ENCODE assay signal across 2 cellular contexts in genomic region chr3:83863380-83863779, GRCh38.
TF ChIP-seq lines count a peak whose summit lies in the region.

No MANE protein-coding gene starts in this region.

TF ChIP-seq in GM23338, 12 proteins besides CTCF, POLR2A, EP300 and RAD21 (continued from another document):
- TF ChIP-seq REST (IDR thresholded peaks at IDR 0.05; ENCODE audit: unreplicated experiment) (no peak), ZNF331 (CRISPR knock-in tag; IDR thresholded peaks at IDR 0.05; ENCODE audit: low read depth) (no peak), EZH2 (IDR thresholded peaks at IDR 0.05; ENCODE audit: low read depth, unreplicated experiment) (no peak)

TF ChIP-seq in GM12878, 131 proteins besides CTCF, POLR2A, EP300 and RAD21 (continued from another document):
- TF ChIP-seq ZBTB11 (CRISPR knock-in tag; IDR thresholded peaks at IDR 0.05) (no peak), HCFC1 (IDR thresholded peaks at IDR 0.05; ENCODE audit: low read length) (no peak), CREM (IDR thresholded peaks at IDR 0.05; ENCODE audit: low read depth) (no peak), NR2C1 (IDR thresholded peaks at IDR 0.05) (no peak), ATF7 (IDR thresholded peaks at IDR 0.05; ENCODE audit: low read depth) (no peak), ZNF622 (IDR thresholded peaks at IDR 0.05) (no peak), NR2C2 (IDR thresholded peaks at IDR 0.05; ENCODE audit: borderline replicate concordance, control insufficient read depth, insufficient read length, low read depth) (no peak), CBX5 (IDR thresholded peaks at IDR 0.05; ENCODE audit: low read depth) (no peak), MAX (IDR thresholded peaks at IDR 0.05; ENCODE audit: low read depth, low read length) (no peak), RFX5 (IDR thresholded peaks at IDR 0.05; ENCODE audit: low read depth, low read length) (no peak), ZBTB4 (CRISPR knock-in tag; IDR thresholded peaks at IDR 0.05) (no peak)
- TF ChIP-seq, protein P1, sequence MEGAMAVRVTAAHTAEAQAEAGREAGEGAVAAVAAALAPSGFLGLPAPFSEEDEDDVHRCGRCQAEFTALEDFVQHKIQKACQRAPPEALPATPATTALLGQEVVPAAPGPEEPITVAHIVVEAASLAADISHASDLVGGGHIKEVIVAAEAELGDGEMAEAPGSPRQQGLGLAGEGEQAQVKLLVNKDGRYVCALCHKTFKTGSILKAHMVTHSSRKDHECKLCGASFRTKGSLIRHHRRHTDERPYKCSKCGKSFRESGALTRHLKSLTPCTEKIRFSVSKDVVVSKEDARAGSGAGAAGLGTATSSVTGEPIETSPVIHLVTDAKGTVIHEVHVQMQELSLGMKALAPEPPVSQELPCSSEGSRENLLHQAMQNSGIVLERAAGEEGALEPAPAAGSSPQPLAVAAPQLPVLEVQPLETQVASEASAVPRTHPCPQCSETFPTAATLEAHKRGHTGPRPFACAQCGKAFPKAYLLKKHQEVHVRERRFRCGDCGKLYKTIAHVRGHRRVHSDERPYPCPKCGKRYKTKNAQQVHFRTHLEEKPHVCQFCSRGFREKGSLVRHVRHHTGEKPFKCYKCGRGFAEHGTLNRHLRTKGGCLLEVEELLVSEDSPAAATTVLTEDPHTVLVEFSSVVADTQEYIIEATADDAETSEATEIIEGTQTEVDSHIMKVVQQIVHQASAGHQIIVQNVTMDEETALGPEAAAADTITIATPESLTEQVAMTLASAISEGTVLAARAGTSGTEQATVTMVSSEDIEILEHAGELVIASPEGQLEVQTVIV (IDR thresholded peaks at IDR 0.05; ENCODE audit: borderline replicate concordance, partially characterized antibody) = no peak
